17 cellular contexts compared by ENCODE assay signal in genomic region chr19:34335914-34336313, GRCh38. TPM values are rescaled to one million over a fixed set of nuclear protein-coding genes. Genes with fewer than 3 reads are reported as not detected.
A peak's percentile ranks its signal among the peaks of the same experiment; 100 is the strongest.
DNase-seq lines count a peak whose midpoint lies in the region; ATAC-seq and TF ChIP-seq lines count a peak whose summit lies in the region.
"Had no signal": no experiment of that assay in that cellular context is flagged by ENCODE, and none has a peak within 500 bp of the region (broad histone marks: within the 10 kb centered on the region; RNA-seq: fewer than 3 reads in every experiment).

No MANE protein-coding gene starts in this region.

- H3K27me3 ChIP-seq in right lobe of liver, result no peaks in the 10 kb centered on the region

- WGBS in right lobe of liver (ENCODE audit: insufficient coverage, low coverage, low lambda C conversion rate, missing lambda C conversion rate), result 85% methylated on average over 3 of the region's 3 CpGs

- DNase-seq in activated effector memory CD4-positive, alpha-beta T cell treated with anti-CD3 and anti-CD28 coated beads, Interleukin-2, amount 50 U/mL, for 16 hours, result peak; percentile 43
- DNase-seq in activated effector memory CD4-positive, alpha-beta T cell treated with Interleukin-2 at 50 U/mL for 16 hours, result no peak
- DNase-seq in right lobe of liver (no peak), epidermal melanocyte (ENCODE audit: insufficient read length, low spot score) (no peak)
- DNase-seq in stimulated activated effector memory CD8-positive, alpha-beta T cell treated with anti-CD3 and anti-CD28 coated beads, Interleukin-12 subunit alpha, Interleukin-12 subunit beta, amount 100 ng/mL, for 72 hours (ENCODE audit: low spot score in 2 of 2), result no peak
- no peak for DNase-seq in activated naive CD4-positive, alpha-beta T cell (lab: John Stamatoyannopoulos, UW)
- DNase-seq: AML-193; CD4-positive, alpha-beta memory T cell; DMS153; DMS79; GDM1; GM23248 had no signal

- H3K4me1 ChIP-seq in right lobe of liver, result peaks cover 0 to 31% (median 9%) of the 10 kb centered on the region in 4 donors
- H3K4me1 ChIP-seq: HAP-1 had no signal

- intact Hi-C loops in right lobe of liver (cut with DNase I), result no loop called here

- TF ChIP-seq CTCF in VCaP (conservative IDR thresholded peaks at IDR 0.05) (no peak), right lobe of liver (IDR thresholded peaks at IDR 0.05) (no peak)

- no peak for TF ChIP-seq POLR2A in right lobe of liver (IDR thresholded peaks at IDR 0.05)

- no peak overlapping the region for H3K4me3 ChIP-seq in right lobe of liver
- H3K4me3 ChIP-seq: A549, GM23248, HAP-1 had no signal

- no peak overlapping the region for H3K4me3 Mint-ChIP-seq in stimulated activated effector memory CD8-positive, alpha-beta T cell treated with anti-CD3 and anti-CD28 coated beads, Interleukin-12 subunit alpha, Interleukin-12 subunit beta, amount 100 ng/mL, for 72 hours
- H3K4me3 Mint-ChIP-seq: CD4-positive, alpha-beta memory T cell had no signal

- no peaks in the 10 kb centered on the region for H3K9me3 Mint-ChIP-seq in stimulated activated effector memory CD8-positive, alpha-beta T cell treated with anti-CD3 and anti-CD28 coated beads, Interleukin-12 subunit alpha, Interleukin-12 subunit beta, amount 100 ng/mL, for 72 hours
- H3K9me3 Mint-ChIP-seq: CD4-positive, alpha-beta memory T cell had no signal

- H3K9me3 ChIP-seq in right lobe of liver, result no peaks in the 10 kb centered on the region
- H3K9me3 ChIP-seq: A549, HAP-1 had no signal

- no peak overlapping the region for H3K27ac Mint-ChIP-seq in stimulated activated effector memory CD8-positive, alpha-beta T cell treated with anti-CD3 and anti-CD28 coated beads, Interleukin-12 subunit alpha, Interleukin-12 subunit beta, amount 100 ng/mL, for 72 hours

- H3K4me1 Mint-ChIP-seq in stimulated activated effector memory CD8-positive, alpha-beta T cell treated with anti-CD3 and anti-CD28 coated beads, Interleukin-12 subunit alpha, Interleukin-12 subunit beta, amount 100 ng/mL, for 72 hours, result no peaks in the 10 kb centered on the region

- H3K27ac ChIP-seq in VCaP (peak overlapping the region; percentile 39; the same call in 1 of the 2 replicates), right lobe of liver (peak overlapping the region in 2 of 3 donors; percentile 1 to 70)
- H3K27ac ChIP-seq: 22Rv1, A549, C4-2B, GM23248 had no signal

- peaks cover 0 to 35% (median 14%) of the 10 kb centered on the region in 4 donors for H3K36me3 ChIP-seq in right lobe of liver

- no peak for ATAC-seq in right lobe of liver
- ATAC-seq in stimulated activated effector memory CD8-positive, alpha-beta T cell treated with anti-CD3 and anti-CD28 coated beads, Interleukin-12 subunit alpha, Interleukin-12 subunit beta, amount 100 ng/mL, for 72 hours, result no peak

- H3K36me3 Mint-ChIP-seq in stimulated activated effector memory CD8-positive, alpha-beta T cell treated with anti-CD3 and anti-CD28 coated beads, Interleukin-12 subunit alpha, Interleukin-12 subunit beta, amount 100 ng/mL, for 72 hours, result peaks cover 68% of the 10 kb centered on the region

RNA-seq across cellular contexts. Expression of gene GPI, which starts 29.1 kb away (rescaled TPM):
- total RNA-seq in right lobe of liver, result 100 to 1,000 TPM; 163 to 364 (median 256) TPM
